ENCODE assay signal across 6 cellular contexts in the genomic region with DNA sequence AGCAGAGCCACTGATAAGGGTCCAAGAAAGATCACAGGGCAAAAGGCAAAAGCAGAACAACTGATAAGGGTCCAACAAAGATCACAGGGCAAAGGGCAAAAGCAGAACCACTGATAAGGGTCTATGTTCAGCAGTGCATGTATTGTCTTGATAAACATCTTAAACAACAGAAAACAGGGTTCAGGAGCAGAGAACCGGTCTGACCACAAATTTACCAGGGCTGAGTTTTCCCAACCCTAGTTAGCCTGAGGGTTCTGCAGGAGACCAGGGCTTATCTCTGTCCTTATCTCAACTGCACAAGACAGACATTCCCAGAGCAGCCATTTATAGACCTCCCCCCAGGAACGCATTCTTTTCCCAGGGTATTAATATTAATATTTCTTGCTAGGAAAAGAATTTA. TPM values are rescaled to one million over a fixed set of nuclear protein-coding genes. Genes with fewer than 3 reads are reported as not detected.
"Had no signal": no experiment of that assay in that cellular context is flagged by ENCODE, and none has a peak within 500 bp of the region (broad histone marks: within the 10 kb centered on the region; RNA-seq: fewer than 3 reads in every experiment).

No MANE protein-coding gene starts in this region.

RNA-seq across cellular contexts. Expression of a gene that starts 13.6 kb away (rescaled TPM):
- total RNA-seq: HepG2, HT-29, HT1080, IMR-90, K562 had no signal
- polyA plus RNA-seq: HepG2, IgD-negative memory B cell, IMR-90, K562 had no signal

RNA-seq across cellular contexts. Expression of a gene that starts 20.3 kb away (rescaled TPM):
- total RNA-seq: HepG2, HT-29, HT1080, IMR-90, K562 had no signal
- polyA plus RNA-seq: HepG2, IgD-negative memory B cell, K562 had no signal
